In the genomic region with DNA sequence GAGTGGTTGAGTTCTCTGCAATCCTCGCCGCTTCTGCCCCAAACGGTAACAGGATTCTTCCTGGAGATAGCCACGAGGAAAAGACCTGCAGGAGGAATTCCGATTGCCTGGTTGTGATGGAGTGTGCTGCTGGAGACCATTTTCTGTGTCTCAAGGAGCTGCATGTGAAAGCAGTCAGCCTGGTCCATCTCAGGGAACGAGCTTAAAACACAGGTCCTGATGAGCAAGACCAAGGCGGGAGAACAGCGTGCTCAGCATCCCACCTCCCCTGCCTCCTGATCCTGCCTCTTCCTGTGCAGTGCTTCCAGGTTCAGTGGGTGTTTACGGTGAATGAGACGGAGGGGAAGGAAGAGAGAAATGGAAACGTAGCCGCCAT, we compare ENCODE assay signal across 24 cellular contexts. TPM values are rescaled to one million over a fixed set of nuclear protein-coding genes. Genes with fewer than 3 reads are reported as not detected.
DNase-seq lines count a peak whose midpoint lies in the region; ATAC-seq, FAIRE-seq and TF ChIP-seq lines count a peak whose summit lies in the region.
"Had no signal": no experiment of that assay in that cellular context is flagged by ENCODE, and none has a peak within 500 bp of the region (broad histone marks: within the 10 kb centered on the region; RNA-seq: fewer than 3 reads in every experiment).

No MANE protein-coding gene starts in this region.

- no peak for TF ChIP-seq RAD21 in H1 (IDR thresholded peaks at IDR 0.05 in 1 of 2, conservative IDR thresholded peaks at IDR 0.05 in 1 of 2; ENCODE audit: low read depth in 2 of 2, low read length in 2 of 2)

- H4K5ac ChIP-seq in H1 (ENCODE audit: insufficient read length, low read depth, low read length) = no peak overlapping the region

- no peak overlapping the region for H2BK20ac ChIP-seq in H1 (ENCODE audit: low read length)

- WGBS in H1 (ENCODE audit: extremely low coverage in 1 of 2, insufficient coverage in 1 of 2, insufficient read length in 1 of 2, insufficient replicate concordance in 2 of 2, low coverage in 1 of 2, low lambda C conversion rate in 2 of 2, missing lambda C conversion rate in 1 of 2), 2 experiments = 87% methylated on average over 12 of the region's 12 CpGs; no CpG with 5 or more reads in 1 of the 2 experiments

- H3K4me3 Mint-ChIP-seq in nephron progenitor cell = peak overlapping the region; percentile 17

- H2BK5ac ChIP-seq in H1 (ENCODE audit: low read depth, low read length) = no peak overlapping the region

- H3K4me1 ChIP-seq in right atrium auricular region (peaks cover 0 to 8% of the 10 kb centered on the region in 2 donors), H1 (replicated peaks in 1 of 4; ENCODE audit: control insufficient read depth in 3 of 4, insufficient read depth in 4 of 4, low read length in 3 of 4) (peaks cover 0 to 6% (median 2%) of the 10 kb centered on the region in 4 experiments; a peak in 5 of 7 replicates)
- H3K4me1 ChIP-seq: A549, BE2C, HAP-1 had no signal

- no peak for ATAC-seq in left ventricle myocardium superior
- ATAC-seq in HG02970 (IDR thresholded peaks at IDR 0.05; ENCODE audit: low FRiP score, unreplicated experiment) = no peak
- ATAC-seq in GM19023 (IDR thresholded peaks at IDR 0.05; ENCODE audit: unreplicated experiment) = no peak
- ATAC-seq: A549 had no signal

- no peaks in the 10 kb centered on the region for H4K20me1 ChIP-seq in H1 (replicated peaks in 1 of 2; ENCODE audit: control insufficient read depth in 1 of 2, insufficient read depth in 2 of 2, low read length in 2 of 2)

- no peak overlapping the region for H3K4me3 ChIP-seq in right atrium auricular region
- no peak overlapping the region for H3K4me3 ChIP-seq in H1 (ENCODE audit: extremely low read depth in 1 of 4, insufficient read depth in 2 of 4, low read depth in 3 of 4, low read length in 4 of 4)
- H3K4me3 ChIP-seq: A549, GM23248, HAP-1 had no signal

- H4K91ac ChIP-seq in H1 (replicated peaks; ENCODE audit: insufficient read length, low read length) = no peak overlapping the region

- no peak overlapping the region for H3K14ac ChIP-seq in H1 (ENCODE audit: insufficient read length)

- CTCF ChIA-PET in H1 (lab: Charles Lee; ENCODE audit: partially characterized antibody) = interaction anchor here (0.8 to 1.9 kb wide), 4 partner anchors 10 to 116 kb away, joined by 3 to 7 read pairs (median 4); no protein-coding TSS in a partner anchor

- no peaks in the 10 kb centered on the region for H3K23me2 ChIP-seq in H1 (ENCODE audit: low read depth, low read length)

- no peak overlapping the region for H3K4ac ChIP-seq in H1 (replicated peaks; ENCODE audit: insufficient read length, low read depth, low read length)

- H3K27me3 ChIP-seq in right atrium auricular region (no peaks in the 10 kb centered on the region), H1 (replicated peaks in 1 of 4; ENCODE audit: control insufficient read depth in 3 of 4, extremely low read depth in 1 of 4, insufficient read depth in 3 of 4, low read length in 3 of 4) (no peaks in the 10 kb centered on the region)
- H3K27me3 ChIP-seq: BE2C had no signal

- peaks cover 61% of the 10 kb centered on the region for H3K4me1 Mint-ChIP-seq in nephron progenitor cell

- H4K8ac ChIP-seq in H1 (ENCODE audit: extremely low read depth, insufficient read depth, low read length) = no peak overlapping the region

- H3K18ac ChIP-seq in H1 (ENCODE audit: extremely low read depth, low read length) = no peak overlapping the region

- FAIRE-seq in H1 (lab: Jason Lieb, UNC) = no peak
- FAIRE-seq: A549 had no signal

- TF ChIP-seq CTCF in right atrium auricular region (IDR thresholded peaks at IDR 0.05) = no peak
- TF ChIP-seq CTCF in H1 (IDR thresholded peaks at IDR 0.05; ENCODE audit: control extremely low read depth in 1 of 3, insufficient read depth in 1 of 3, low read depth in 1 of 3, low read length in 3 of 3) = no peak
- no peak for TF ChIP-seq CTCF in nephron progenitor cell (IDR thresholded peaks at IDR 0.05)

- DNase-seq in left ventricle myocardium superior = peak; percentile 9
- DNase-seq in right atrium auricular region (ENCODE audit: low spot score) = no peak
- DNase-seq in H1 (ENCODE audit: low read depth in 1 of 2, low spot score in 2 of 2) = no peak
- no peak for DNase-seq in nephron progenitor cell
- no peak for DNase-seq in ecto neural progenitor cell (ENCODE audit: low spot score)
- DNase-seq: BE2C, COR-L47, DMS79, GM23248, KG1, NCI-H1105, NCI-H146, NCI-H2029, NCI-H226, NCI-H510A treated with DMSO at 0.1 percent for 48 hours, NCI-H748 treated with DMSO at 0.1 percent for 48 hours, SHP77 treated with DMSO at 0.1 percent for 48 hours had no signal

- H2BK15ac ChIP-seq in H1 (ENCODE audit: low read length) = no peak overlapping the region; the same call in 1 of the 2 replicates

- H3K9me3 ChIP-seq in right atrium auricular region (no peaks in the 10 kb centered on the region), H1 (ENCODE audit: insufficient read depth in 2 of 2, low read depth in 1 of 2, low read length in 1 of 2) (no peaks in the 10 kb centered on the region)
- H3K9me3 ChIP-seq: A549, BE2C, HAP-1 had no signal

- no peak overlapping the region for H3K56ac ChIP-seq in H1 (replicated peaks; ENCODE audit: insufficient read length, low read depth, low read length)

- H3K27me3 Mint-ChIP-seq in nephron progenitor cell (ENCODE audit: low read depth, poor library complexity) = peaks cover 32% of the 10 kb centered on the region

- H3K27ac ChIP-seq in right atrium auricular region (no peak overlapping the region), H1 (ENCODE audit: low read depth, low read length) (no peak overlapping the region)
- H3K27ac ChIP-seq: A549, GM23248, RWPE1 had no signal

- POLR2A ChIA-PET in H1 (lab: Charles Lee; ENCODE audit: partially characterized antibody) = no interaction called here

- H3K36me3 ChIP-seq in right atrium auricular region (no peaks in the 10 kb centered on the region), H1 (ENCODE audit: control insufficient read depth in 2 of 4, insufficient read depth in 4 of 4, low read length in 3 of 4) (no peaks in the 10 kb centered on the region)
- H3K36me3 ChIP-seq: BE2C, HAP-1 had no signal

- no peak overlapping the region for H3K23ac ChIP-seq in H1 (ENCODE audit: insufficient read length)

- H2BK12ac ChIP-seq in H1 (ENCODE audit: low read depth, low read length) = no peak overlapping the region

- H3K79me1 ChIP-seq in H1 (ENCODE audit: low read depth, low read length) = 0 out of 2 replicates have a peak, but pooled peaks cover 2% of the 10 kb centered on the region

- H3K4me2 ChIP-seq in H1 (ENCODE audit: insufficient read depth in 1 of 2, low read depth in 2 of 2, low read length in 2 of 2) = no peak overlapping the region
- H3K4me2 ChIP-seq: A549 had no signal

- H3K9me3 Mint-ChIP-seq in nephron progenitor cell = no peaks in the 10 kb centered on the region
- H3K9me3 Mint-ChIP-seq: CD4-positive, alpha-beta T cell had no signal

- no peak overlapping the region for H3K9ac ChIP-seq in H1 (replicated peaks in 1 of 4; ENCODE audit: extremely low read depth in 1 of 4, low read depth in 3 of 4, low read length in 3 of 4)
- H3K9ac ChIP-seq: GM23248 had no signal

- peak overlapping the region; percentile 59; the same call in 1 of the 2 replicates for H2AK5ac ChIP-seq in H1 (ENCODE audit: low read depth, low read length)

- no peak overlapping the region for H2AFZ ChIP-seq in H1 (ENCODE audit: low read length)
- H2AFZ ChIP-seq: GM23248 had no signal

- no peak for TF ChIP-seq POLR2A in H1 (IDR thresholded peaks at IDR 0.05; ENCODE audit: control extremely low read depth in 1 of 2, low read depth in 2 of 2, low read length in 2 of 2)

- H3K36me3 Mint-ChIP-seq in nephron progenitor cell (ENCODE audit: low read depth) = no peaks in the 10 kb centered on the region

- H2BK120ac ChIP-seq in H1 (replicated peaks; ENCODE audit: low read depth, low read length) = no peak overlapping the region

- H3K79me2 ChIP-seq in H1 (ENCODE audit: control insufficient read depth in 1 of 2, insufficient read depth in 2 of 2, low read length in 2 of 2) = no peaks in the 10 kb centered on the region

- intact Hi-C loops in left ventricle myocardium superior (cut with micrococcal nuclease) = no loop called here

- TF ChIP-seq EP300 in H1 (IDR thresholded peaks at IDR 0.05; ENCODE audit: borderline replicate concordance in 1 of 2, low read depth in 2 of 2, low read length in 2 of 2) = no peak

- peak overlapping the region; percentile 89 for H3K27ac Mint-ChIP-seq in nephron progenitor cell
- H3K27ac Mint-ChIP-seq: CD4-positive, alpha-beta T cell had no signal

TF ChIP-seq in H1, 55 proteins besides CTCF, POLR2A, EP300 and RAD21 (continues in another document):
- TF ChIP-seq CHD1 (IDR thresholded peaks at IDR 0.05; ENCODE audit: low read depth, low read length) (no peak), KDM5A (IDR thresholded peaks at IDR 0.05; ENCODE audit: low read length) (no peak), ASH2L (IDR thresholded peaks at IDR 0.05; ENCODE audit: low read length) (no peak), SRF (IDR thresholded peaks at IDR 0.05; ENCODE audit: low read depth, low read length) (no peak), BRCA1 (IDR thresholded peaks at IDR 0.05; ENCODE audit: low read depth, low read length) (no peak), TAF7 (optimal IDR thresholded peaks at IDR 0.05; ENCODE audit: borderline replicate concordance, low read depth, low read length) (no peak), YY1 (IDR thresholded peaks at IDR 0.05; ENCODE audit: low read depth, low read length) (no peak), CBX8 (IDR thresholded peaks at IDR 0.05; ENCODE audit: borderline replicate concordance, low read depth, low read length) (no peak), CHD2 (IDR thresholded peaks at IDR 0.05; ENCODE audit: low read length) (no peak), SP4 (IDR thresholded peaks at IDR 0.05; ENCODE audit: low read length) (no peak), BCL11A (IDR thresholded peaks at IDR 0.05; ENCODE audit: low read depth in 2 of 2, low read length in 2 of 2) (no peak), JUN (IDR thresholded peaks at IDR 0.05; ENCODE audit: low read depth, low read length) (no peak)

RNA-seq across cellular contexts. Expression of a gene that starts 26.5 kb away (rescaled TPM):
- total RNA-seq in left ventricle myocardium superior = 21.3 TPM
- 10 to 100 TPM in 1 of 2 donors, 1 to 10 TPM in 1; 3.8 to 13.4 TPM for total RNA-seq in right atrium auricular region
- total RNA-seq in H1 (2021; fragmentation: NEBNext Ultra II Directional; extraction: Animal tissue kit (Norgen Biotek cat#: 25700)) = 2.4 and 3.1 TPM in 2 replicates
- polyA plus RNA-seq in H1 (2011; rRNA removed) = 6.3 and 10.9 TPM in 2 replicates
- 5.6 TPM for polyA plus RNA-seq in H1 (2011; cell fraction: cytosol; rRNA removed)
- 18.0 TPM for polyA plus RNA-seq in H1 (2011; cell fraction: nucleus; rRNA removed)
- 2.4 to 3.1 TPM (median 2.7 TPM) in 4 replicates for polyA plus RNA-seq in H1 (2012, experiment 1 of 2)
- 2.0 TPM for polyA plus RNA-seq in H1 (2012, experiment 2 of 2)
- polyA plus RNA-seq in H1 (2013, experiment 1 of 2) = 1.1 TPM
- polyA plus RNA-seq in H1 (2013, experiment 2 of 2) = 1.0 TPM
- polyA minus RNA-seq in H1 (2011; rRNA and poly(A)+ RNA removed) = 7.9 and 10.8 TPM in 2 replicates
- 2.7 TPM for polyA minus RNA-seq in H1 (2011; cell fraction: cytosol; rRNA and poly(A)+ RNA removed)
- polyA minus RNA-seq in H1 (2011; cell fraction: nucleus; rRNA and poly(A)+ RNA removed) = 8.9 TPM
- total RNA-seq: GM23248, HT1080 had no signal
- polyA plus RNA-seq: A549, GM23248 had no signal
